In the genomic region with DNA sequence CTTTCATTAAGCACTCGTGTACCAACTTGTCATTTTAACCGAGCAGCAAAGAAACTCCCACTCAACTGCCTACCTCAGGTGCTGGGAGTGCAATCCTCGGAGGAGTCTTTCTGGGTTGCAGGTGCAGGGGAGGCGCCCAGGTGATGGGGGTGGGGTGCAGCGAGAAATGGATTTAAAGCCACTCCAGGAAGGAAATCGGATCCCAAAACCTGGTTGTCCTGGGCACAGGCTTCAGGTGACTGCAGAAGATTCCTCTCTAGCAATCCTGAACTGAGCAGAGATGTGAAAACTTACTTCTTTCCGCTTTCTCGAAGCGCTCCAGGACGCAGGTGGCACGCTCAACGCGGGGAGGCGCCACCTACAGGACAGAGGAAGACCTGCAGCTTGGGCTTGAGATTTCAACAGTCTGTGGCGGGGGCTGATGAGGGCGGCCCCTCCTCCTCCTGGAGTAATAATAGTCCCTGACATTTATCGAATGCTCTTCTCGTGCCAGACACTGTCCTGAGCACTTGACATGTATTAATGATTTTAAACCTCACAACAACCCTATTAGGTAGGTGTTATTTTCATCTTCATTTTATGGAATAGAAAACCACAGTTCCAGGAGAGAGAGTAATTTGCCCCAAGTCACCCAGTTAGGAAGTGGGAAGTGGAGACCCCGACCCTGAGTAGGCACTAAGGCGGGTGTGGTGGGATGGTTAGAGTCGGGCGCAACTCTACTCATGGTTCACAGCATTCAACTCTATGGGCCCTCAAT, we compare ENCODE assay signal across 8 cellular contexts. TPM values are rescaled to one million over a fixed set of nuclear protein-coding genes. Genes with fewer than 3 reads are reported as not detected.
A peak's percentile ranks its signal among the peaks of the same experiment; 100 is the strongest.
DNase-seq lines count a peak whose midpoint lies in the region; TF ChIP-seq lines count a peak whose summit lies in the region.

No MANE protein-coding gene starts in this region.

- no peaks in the 10 kb centered on the region for H3K27me3 ChIP-seq in ovary

- peak; percentile 46 for DNase-seq in RPMI7951 (ENCODE audit: low read depth)
- DNase-seq in activated T-helper 1 cell treated with anti-CD3 and anti-CD28 coated beads, Interleukin-12 subunit alpha, Interleukin-12 subunit beta, Interleukin-2, Interleukin-4 antibody, amounts not matched to agents 30 ng/mL and 10 ng/mL and 1 ng/mL, durations not matched to agents 14 hours and 24 hours and 36 hours (ENCODE audit: low spot score) = peak; percentile 69
- peak; percentile 29 for DNase-seq in foreskin melanocyte
- DNase-seq in ovary = peak in 3 of 5 donors; percentile 14 to 34 (median 18)
- DNase-seq in type B pancreatic cell (ENCODE audit: extremely low spot score, unreplicated experiment) = peak; percentile 78
- DNase-seq in dedifferentiated amniotic fluid mesenchymal stem cell (ENCODE audit: extremely low spot score) = no peak

- no peaks in the 10 kb centered on the region for H3K36me3 ChIP-seq in ovary

- no peak for TF ChIP-seq EP300 in ovary (IDR thresholded peaks at IDR 0.05)

- peak overlapping the region in 2 of 3 donors; percentile 28 to 64 for H3K27ac Mint-ChIP-seq in IgD-negative memory B cell
- peak overlapping the region; percentile 11 for H3K27ac Mint-ChIP-seq in activated T-helper 1 cell treated with anti-CD3 and anti-CD28 coated beads, Interleukin-12 subunit alpha, Interleukin-12 subunit beta, Interleukin-2, Interleukin-4 antibody, amounts not matched to agents 30 ng/mL and 10 ng/mL and 1 ng/mL, durations not matched to agents 14 hours and 24 hours and 36 hours
- peak overlapping the region; percentile 18 for H3K27ac Mint-ChIP-seq in type B pancreatic cell

- no peak overlapping the region for H3K4me3 Mint-ChIP-seq in IgD-negative memory B cell
- H3K4me3 Mint-ChIP-seq in activated T-helper 1 cell treated with anti-CD3 and anti-CD28 coated beads, Interleukin-12 subunit alpha, Interleukin-12 subunit beta, Interleukin-2, Interleukin-4 antibody, amounts not matched to agents 30 ng/mL and 10 ng/mL and 1 ng/mL, durations not matched to agents 14 hours and 24 hours and 36 hours = peak overlapping the region; percentile 28
- peak overlapping the region; percentile 78 for H3K4me3 Mint-ChIP-seq in type B pancreatic cell

- H3K9me3 ChIP-seq in ovary = peaks cover 0 to 7% of the 10 kb centered on the region in 2 donors

- no peak for TF ChIP-seq POLR2A in ovary (IDR thresholded peaks at IDR 0.05)

- intact Hi-C loops in activated T-helper 1 cell treated with anti-CD3 and anti-CD28 coated beads, Interleukin-12 subunit alpha, Interleukin-12 subunit beta, Interleukin-2, Interleukin-4 antibody, amounts not matched to agents 30 ng/mL and 10 ng/mL and 1 ng/mL, durations not matched to agents 14 hours and 24 hours and 36 hours (cut with micrococcal nuclease) = loop anchor here (1.0 to 10.0 kb wide), 7 partner anchors 17 to 352 kb away; a partner anchor contains a TSS
- intact Hi-C loops in ovary (cut with DNase I) = no loop called here

- H3K4me1 Mint-ChIP-seq in IgD-negative memory B cell (peaks cover 11 to 20% (median 20%) of the 10 kb centered on the region in 3 donors), type B pancreatic cell (ENCODE audit: unreplicated experiment) (peaks cover 7% of the 10 kb centered on the region)
- H3K4me1 Mint-ChIP-seq in activated T-helper 1 cell treated with anti-CD3 and anti-CD28 coated beads, Interleukin-12 subunit alpha, Interleukin-12 subunit beta, Interleukin-2, Interleukin-4 antibody, amounts not matched to agents 30 ng/mL and 10 ng/mL and 1 ng/mL, durations not matched to agents 14 hours and 24 hours and 36 hours (ENCODE audit: low read depth) = peaks cover 69% of the 10 kb centered on the region

- no peaks in the 10 kb centered on the region for H3K4me1 ChIP-seq in ovary (ENCODE audit: insufficient read depth)

- H3K27me3 Mint-ChIP-seq in IgD-negative memory B cell (peaks cover 14% of the 10 kb centered on the region), type B pancreatic cell (peaks cover 41% of the 10 kb centered on the region)
- no peaks in the 10 kb centered on the region for H3K27me3 Mint-ChIP-seq in activated T-helper 1 cell treated with anti-CD3 and anti-CD28 coated beads, Interleukin-12 subunit alpha, Interleukin-12 subunit beta, Interleukin-2, Interleukin-4 antibody, amounts not matched to agents 30 ng/mL and 10 ng/mL and 1 ng/mL, durations not matched to agents 14 hours and 24 hours and 36 hours (ENCODE audit: insufficient read depth)

- H3K4me3 ChIP-seq in GM12875 (ENCODE audit: low read depth, low read length) = no peak overlapping the region
- no peak overlapping the region for H3K4me3 ChIP-seq in ovary

- H3K36me3 Mint-ChIP-seq in IgD-negative memory B cell = peaks cover 1% of the 10 kb centered on the region
- peaks cover 4% of the 10 kb centered on the region for H3K36me3 Mint-ChIP-seq in activated T-helper 1 cell treated with anti-CD3 and anti-CD28 coated beads, Interleukin-12 subunit alpha, Interleukin-12 subunit beta, Interleukin-2, Interleukin-4 antibody, amounts not matched to agents 30 ng/mL and 10 ng/mL and 1 ng/mL, durations not matched to agents 14 hours and 24 hours and 36 hours (ENCODE audit: low read depth)
- H3K36me3 Mint-ChIP-seq in type B pancreatic cell = no peaks in the 10 kb centered on the region

- WGBS in ovary, 3 donors = 10% methylated on average over 22 of the region's 22 CpGs

- H3K9me3 Mint-ChIP-seq in IgD-negative memory B cell (peaks cover 0 to 4% (median 3%) of the 10 kb centered on the region in 3 donors), type B pancreatic cell (peaks cover 8% of the 10 kb centered on the region)
- H3K9me3 Mint-ChIP-seq in activated T-helper 1 cell treated with anti-CD3 and anti-CD28 coated beads, Interleukin-12 subunit alpha, Interleukin-12 subunit beta, Interleukin-2, Interleukin-4 antibody, amounts not matched to agents 30 ng/mL and 10 ng/mL and 1 ng/mL, durations not matched to agents 14 hours and 24 hours and 36 hours = no peaks in the 10 kb centered on the region

- no peak overlapping the region for H3K27ac ChIP-seq in ovary

- peak; percentile 93 for TF ChIP-seq CTCF in GM12875 (IDR thresholded peaks at IDR 0.05; ENCODE audit: borderline replicate concordance, insufficient read depth, low read depth, low read length)
- no peak for TF ChIP-seq CTCF in ovary (IDR thresholded peaks at IDR 0.05)
- TF ChIP-seq CTCF in type B pancreatic cell (conservative IDR thresholded peaks at IDR 0.05) = peak; percentile 99

RNA-seq across cellular contexts. Expression of a gene that starts 27.2 kb away (rescaled TPM):
- polyA plus RNA-seq in IgD-negative memory B cell (11.5 TPM), ovary (1 to 10 TPM in 1 of 2 donors, under 1 TPM in 1; 0.70 to 4.8 TPM)
- 0.49 TPM in 1 of 2 replicates, not detected in the other for total RNA-seq in RPMI7951 (2014; rRNA removed; shearing (Covaris generic))
- total RNA-seq in activated T-helper 1 cell treated with anti-CD3 and anti-CD28 coated beads, Interleukin-12 subunit alpha, Interleukin-12 subunit beta, Interleukin-2, Interleukin-4 antibody, amounts not matched to agents 30 ng/mL and 10 ng/mL and 1 ng/mL, durations not matched to agents 14 hours and 24 hours and 36 hours = 48.7 and 51.9 TPM in 2 replicates
- total RNA-seq in ovary (1 to 10 TPM in 5 of 7 donors, under 1 TPM in 1, not detected in 1; 0.30 to 6.0 (median 2.4) TPM), type B pancreatic cell (ENCODE audit: low replicate concordance) (0.43 and 0.79 TPM in 2 replicates)

Comparison
In these comparisons a context has a peak if more than half of its experiments do, and no peak if none do; other contexts are left out.
1. CTCF ChIP-seq: peak in GM12875 (single experiment) and type B pancreatic cell (single experiment); none in ovary (0 of 3).
2. H3K4me3 Mint-ChIP-seq: peak in activated T-helper 1 cell treated with anti-CD3 and anti-CD28 coated beads, Interleukin-12 subunit alpha, Interleukin-12 subunit beta, Interleukin-2, Interleukin-4 antibody, amounts not matched to agents 30 ng/mL and 10 ng/mL and 1 ng/mL, durations not matched to agents 14 hours and 24 hours and 36 hours (single experiment) and type B pancreatic cell (single experiment); none in IgD-negative memory B cell (0 of 4).
3. Peak in every context shown above with its lines, with median percentiles within 50 percentile points of each other: H3K27ac Mint-ChIP-seq.